30 cellular contexts compared by ENCODE assay signal in genomic region chr9:96148634-96149138, GRCh38.
DNase-seq lines count a peak whose midpoint lies in the region; ATAC-seq and TF ChIP-seq lines count a peak whose summit lies in the region.
"Had no signal": no experiment of that assay in that cellular context is flagged by ENCODE, and none has a peak within 500 bp of the region (broad histone marks: within the 10 kb centered on the region; RNA-seq: fewer than 3 reads in every experiment).

No MANE protein-coding gene starts in this region.

- H3K27ac ChIP-seq in HL-60 (replicated peaks) = peak overlapping the region; percentile 73
- H3K27ac ChIP-seq: foreskin keratinocyte, heart left ventricle, spleen, thyroid gland, vagina had no signal

- H3K27me3 ChIP-seq in HL-60 (ENCODE audit: insufficient read depth, poor library complexity, severe bottlenecking) (no peaks in the 10 kb centered on the region), MG63 (no peaks in the 10 kb centered on the region)
- H3K27me3 ChIP-seq: thyroid gland, vagina had no signal

- peak; percentile 78 for ATAC-seq in left ventricle myocardium superior
- ATAC-seq in sciatic nerve = peak; percentile 72
- no peak for ATAC-seq in activated T-cell treated with anti-CD3 and anti-CD28 coated beads, Interleukin-2, amount 50 U/mL, for 72 hours (replicated peaks in 1 of 2)
- ATAC-seq: foreskin keratinocyte; natural killer cell treated with Interleukin-12 subunit alpha and Interleukin-12 subunit beta and Interleukin-15 and Interleukin-18, amount 100 ng/mL, for 72 hours; stimulated activated naive CD8-positive, alpha-beta T cell treated with anti-CD3 and anti-CD28 coated beads, Interleukin-15, amount 100 ng/mL, for 72 hours had no signal

- no peaks in the 10 kb centered on the region for H3K9me3 ChIP-seq in MG63
- H3K9me3 ChIP-seq: HAP-1, heart left ventricle, spleen, thyroid gland, vagina had no signal

- H3K4me1 Mint-ChIP-seq in activated T-cell treated with anti-CD3 and anti-CD28 coated beads, Interleukin-2, amount 50 U/mL, for 72 hours (ENCODE audit: low read depth) = peaks cover 39% of the 10 kb centered on the region
- H3K4me1 Mint-ChIP-seq: endodermal cell had no signal

- no peak overlapping the region for H3K27ac Mint-ChIP-seq in activated T-cell treated with anti-CD3 and anti-CD28 coated beads, Interleukin-2, amount 50 U/mL, for 72 hours
- H3K27ac Mint-ChIP-seq: activated naive CD8-positive, alpha-beta T cell treated with anti-CD3 and anti-CD28 coated beads, Interleukin-2, amount 10 ng/mL, durations not matched to agents 7 days and 5 days; B cell; CD8-positive, alpha-beta memory T cell; endodermal cell; natural killer cell treated with Interleukin-12 subunit alpha and Interleukin-12 subunit beta and Interleukin-15 and Interleukin-18, amount 100 ng/mL, for 72 hours; stimulated activated naive CD8-positive, alpha-beta T cell treated with anti-CD3 and anti-CD28 coated beads, Interleukin-15, amount 100 ng/mL, for 72 hours had no signal

- no peak overlapping the region for H3K4me3 Mint-ChIP-seq in activated T-cell treated with anti-CD3 and anti-CD28 coated beads, Interleukin-2, amount 50 U/mL, for 72 hours
- H3K4me3 Mint-ChIP-seq: activated naive CD8-positive, alpha-beta T cell treated with anti-CD3 and anti-CD28 coated beads, Interleukin-2, amount 10 ng/mL, durations not matched to agents 7 days and 5 days; endodermal cell; stimulated activated naive CD8-positive, alpha-beta T cell treated with anti-CD3 and anti-CD28 coated beads, Interleukin-15, amount 100 ng/mL, for 72 hours had no signal

- H3K36me3 ChIP-seq in MG63 = no peaks in the 10 kb centered on the region
- H3K36me3 ChIP-seq: HAP-1, heart left ventricle, spleen, thyroid gland, vagina had no signal

- no peaks in the 10 kb centered on the region for H3K9me3 Mint-ChIP-seq in activated T-cell treated with anti-CD3 and anti-CD28 coated beads, Interleukin-2, amount 50 U/mL, for 72 hours
- H3K9me3 Mint-ChIP-seq: activated naive CD8-positive, alpha-beta T cell treated with anti-CD3 and anti-CD28 coated beads, Interleukin-2, amount 10 ng/mL, durations not matched to agents 7 days and 5 days; CD8-positive, alpha-beta memory T cell; endodermal cell; natural killer cell treated with Interleukin-12 subunit alpha and Interleukin-12 subunit beta and Interleukin-15 and Interleukin-18, amount 100 ng/mL, for 72 hours; stimulated activated naive CD8-positive, alpha-beta T cell treated with anti-CD3 and anti-CD28 coated beads, Interleukin-15, amount 100 ng/mL, for 72 hours had no signal

- intact Hi-C loops in left ventricle myocardium superior (cut with micrococcal nuclease) (no loop called here), sciatic nerve (cut with DNase I) (loop anchor here (10.0 kb wide), 1 partner anchor 594 kb away; no protein-coding TSS in a partner anchor)

- H3K4me3 ChIP-seq in HL-60 (replicated peaks; ENCODE audit: insufficient read depth, low read length) = no peak overlapping the region
- H3K4me3 ChIP-seq in MG63 = no peak overlapping the region
- H3K4me3 ChIP-seq: HAP-1, heart left ventricle, lung, thyroid gland, vagina had no signal

- H3K36me3 Mint-ChIP-seq in activated T-cell treated with anti-CD3 and anti-CD28 coated beads, Interleukin-2, amount 50 U/mL, for 72 hours (ENCODE audit: insufficient read depth in 2 of 2) = no peaks in the 10 kb centered on the region
- H3K36me3 Mint-ChIP-seq: activated naive CD8-positive, alpha-beta T cell treated with anti-CD3 and anti-CD28 coated beads, Interleukin-2, amount 10 ng/mL, durations not matched to agents 7 days and 5 days; CD8-positive, alpha-beta memory T cell had no signal

- no peak for TF ChIP-seq CTCF in HL-60 (IDR thresholded peaks at IDR 0.05; ENCODE audit: insufficient read depth, low read length)

- H3K27me3 Mint-ChIP-seq in activated T-cell treated with anti-CD3 and anti-CD28 coated beads, Interleukin-2, amount 50 U/mL, for 72 hours (ENCODE audit: low read depth) = peaks cover 58% of the 10 kb centered on the region

- DNase-seq in HL-60 (ENCODE audit: low read depth in 1 of 2, low spot score in 1 of 2) (no peak), NCI-H2227 treated with DMSO at 0.1 percent for 48 hours (lab: John Stamatoyannopoulos, UW) (peak; percentile 3), left ventricle myocardium superior (no peak), sciatic nerve (ENCODE audit: low spot score) (no peak), MG63 (no peak), hypothalamus (lab: John Stamatoyannopoulos, UW) (no peak), NCI-H345 treated with DMSO at 0.1 percent for 48 hours (lab: John Stamatoyannopoulos, UW; ENCODE audit: unreplicated experiment) (no peak)
- DNase-seq in activated T-cell treated with anti-CD3 and anti-CD28 coated beads, Interleukin-2, amount 50 U/mL, for 72 hours = no peak
- DNase-seq: activated CD4-positive, alpha-beta T cell treated with anti-CD3 and anti-CD28 coated beads for 48 hours; activated effector memory CD4-positive, alpha-beta T cell treated with Interleukin-2 at 50 U/mL for 16 hours; activated naive CD8-positive, alpha-beta T cell treated with anti-CD3 and anti-CD28 coated beads, Interleukin-2, amount 10 ng/mL, durations not matched to agents 7 days and 5 days; CD8-positive, alpha-beta memory T cell; central memory CD4-positive, alpha-beta T cell; DMS 273 treated with DMSO at 0.1 percent for 48 hours; endodermal cell; heart left ventricle; Kasumi-1; kidney; NCI-H146; NCI-H82; spleen; stimulated activated naive CD8-positive, alpha-beta T cell treated with anti-CD3 and anti-CD28 coated beads, Interleukin-15, amount 100 ng/mL, for 72 hours; T1000; thyroid gland had no signal

Comparison
In these comparisons a context has a peak if more than half of its experiments do, and no peak if none do; other contexts are left out.
1. ATAC-seq: peak in left ventricle myocardium superior (single experiment) and sciatic nerve (single experiment); none in activated T-cell treated with anti-CD3 and anti-CD28 coated beads, Interleukin-2, amount 50 U/mL, for 72 hours (0 of 2).